35 cellular contexts compared by ENCODE assay signal in genomic region chr4:120025516-120025915, GRCh38.
"Had no signal": no experiment of that assay in that cellular context is flagged by ENCODE, and none has a peak within 500 bp of the region (broad histone marks: within the 10 kb centered on the region; RNA-seq: fewer than 3 reads in every experiment).

No MANE protein-coding gene starts in this region.

- DNase-seq: activated B cell treated with CpG ODN at 0.5 μM for 24 hours; activated CD4-positive, alpha-beta T cell treated with anti-CD3 and anti-CD28 coated beads for 48 hours; activated CD4-positive, alpha-beta T cell treated with anti-CD3 and anti-CD28 coated beads, Interleukin-2, amount 50 U/mL, for 1 hour; activated CD4-positive, alpha-beta T cell treated with anti-CD3 and anti-CD28 coated beads, Interleukin-2, amount 50 U/mL, for 48 hours; activated CD8-positive, alpha-beta memory T cell treated with anti-CD3 and anti-CD28 coated beads for 24 hours; activated CD8-positive, alpha-beta T cell treated with anti-CD3 and anti-CD28 coated beads for 36 hours; activated effector memory CD4-positive, alpha-beta T cell treated with Interleukin-2 at 50 U/mL for 16 hours; activated gamma-delta T cell treated with Interleukin-2 at 50 U/mL for 16 hours; activated naive CD4-positive, alpha-beta T cell treated with anti-CD3 and anti-CD28 coated beads, Interleukin-2, amount 50 U/mL, for 16 hours; activated naive CD4-positive, alpha-beta T cell treated with Interleukin-2 at 50 U/mL for 16 hours; activated T-cell treated with anti-CD3 and anti-CD28 coated beads, Interleukin-2, amount 50 U/mL, for 4 hours; adrenal gland; amygdala; aorta; body of pancreas; central memory CD4-positive, alpha-beta T cell; cerebellar nuclear complex; dorsolateral prefrontal cortex; effector memory CD4-positive, alpha-beta T cell; endodermal cell; erythroblast; foreskin melanocyte; heart right ventricle; T1000; WERI-Rb-1 had no signal

- H3K4me1 Mint-ChIP-seq: activated B cell treated with CpG ODN at 0.5 μM for 24 hours; activated T-helper 17 cell treated with anti-CD3 and anti-CD28 coated beads, Interleukin-2, amount 50 U/mL, for 72 hours; endodermal cell had no signal

- H3K27ac Mint-ChIP-seq: activated B cell treated with CpG ODN at 0.5 μM for 24 hours; activated CD8-positive, alpha-beta T cell treated with anti-CD3 and anti-CD28 coated beads for 36 hours; activated naive CD8-positive, alpha-beta T cell; activated T-helper 17 cell treated with anti-CD3 and anti-CD28 coated beads, Interleukin-2, amount 50 U/mL, for 72 hours; dendritic cell treated with granulocyte-macrophage colony-stimulating factor and Interleukin-4, amounts not matched to agents 40 ng/mL and 50 ng/mL, for 4 days; endodermal cell had no signal

- H3K9me3 ChIP-seq: adrenal gland, body of pancreas, breast epithelium, esophagus muscularis mucosa, gastroesophageal sphincter, heart right ventricle had no signal

- H3K79me2 ChIP-seq: hepatocyte had no signal

- H3K36me3 Mint-ChIP-seq: activated naive CD8-positive, alpha-beta T cell had no signal

- H3K4me3 Mint-ChIP-seq: activated B cell treated with CpG ODN at 0.5 μM for 24 hours; activated CD8-positive, alpha-beta T cell treated with anti-CD3 and anti-CD28 coated beads for 36 hours; activated naive CD8-positive, alpha-beta T cell; activated T-cell treated with anti-CD3 and anti-CD28 coated beads, Interleukin-2, amount 50 U/mL, for 4 hours; activated T-helper 17 cell treated with anti-CD3 and anti-CD28 coated beads, Interleukin-2, amount 50 U/mL, for 72 hours; dendritic cell treated with granulocyte-macrophage colony-stimulating factor and Interleukin-4, amounts not matched to agents 40 ng/mL and 50 ng/mL, for 4 days; endodermal cell had no signal

- H3K36me3 ChIP-seq: adrenal gland, breast epithelium, cardiac muscle cell, esophagus muscularis mucosa, gastroesophageal sphincter, heart right ventricle, WERI-Rb-1 had no signal

- H3K27me3 ChIP-seq: adrenal gland, body of pancreas, breast epithelium, cardiac muscle cell, esophagus muscularis mucosa, gastroesophageal sphincter, heart right ventricle, hepatocyte had no signal

- H3K27ac ChIP-seq: adrenal gland, body of pancreas, breast epithelium, cardiac muscle cell, coronary artery, dorsolateral prefrontal cortex, esophagus muscularis mucosa, gastroesophageal sphincter, heart right ventricle, hepatocyte, WERI-Rb-1 had no signal

- H3K4me2 ChIP-seq: hepatocyte had no signal

- H3K4me1 ChIP-seq: adrenal gland, body of pancreas, breast epithelium, esophagus muscularis mucosa, gastroesophageal sphincter, heart right ventricle had no signal

- H3K4me3 ChIP-seq: adrenal gland, body of pancreas, breast epithelium, cardiac muscle cell, coronary artery, dorsolateral prefrontal cortex, esophagus muscularis mucosa, gastroesophageal sphincter, heart right ventricle, hepatocyte had no signal

- H2AFZ ChIP-seq: hepatocyte had no signal

- ATAC-seq: activated CD4-positive, CD25-positive, alpha-beta regulatory T cell treated with anti-CD3 and anti-CD28 coated beads, Interleukin-2, amount 50 U/mL, for 24 hours; activated CD8-positive, alpha-beta T cell treated with anti-CD3 and anti-CD28 coated beads for 36 hours; activated T-cell treated with anti-CD3 and anti-CD28 coated beads, Interleukin-2, amount 50 U/mL, for 4 hours; activated T-helper 17 cell treated with anti-CD3 and anti-CD28 coated beads, Interleukin-2, amount 50 U/mL, for 72 hours; body of pancreas; gastroesophageal sphincter; heart right ventricle had no signal

- H3K9me3 Mint-ChIP-seq: activated B cell treated with CpG ODN at 0.5 μM for 24 hours; activated CD8-positive, alpha-beta T cell treated with anti-CD3 and anti-CD28 coated beads for 36 hours; activated T-cell treated with anti-CD3 and anti-CD28 coated beads, Interleukin-2, amount 50 U/mL, for 4 hours; activated T-helper 17 cell treated with anti-CD3 and anti-CD28 coated beads, Interleukin-2, amount 50 U/mL, for 72 hours; dendritic cell treated with granulocyte-macrophage colony-stimulating factor and Interleukin-4, amounts not matched to agents 40 ng/mL and 50 ng/mL, for 4 days; endodermal cell had no signal
